ENCODE assay signal across 22 cellular contexts in the genomic region with DNA sequence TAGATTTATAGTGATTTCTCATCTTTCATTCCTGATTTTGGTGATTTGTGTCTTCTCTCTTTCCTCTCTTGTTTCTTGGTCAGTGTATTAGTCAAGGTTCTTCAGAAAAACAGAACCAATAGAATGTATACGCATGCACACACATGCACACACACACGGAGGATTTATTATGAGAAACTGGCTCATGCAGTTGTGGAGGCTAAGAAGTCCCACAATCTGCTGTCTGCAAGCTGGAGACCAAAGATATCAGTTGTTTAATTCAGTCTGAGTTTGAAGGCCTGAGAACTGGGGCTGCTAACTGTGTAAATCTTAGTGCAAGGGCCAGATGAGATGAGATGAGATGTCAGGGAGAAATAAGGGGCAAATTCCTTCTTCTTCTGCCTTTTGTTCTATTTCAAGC.
"Had no signal": no experiment of that assay in that cellular context is flagged by ENCODE, and none has a peak within 500 bp of the region (broad histone marks: within the 10 kb centered on the region; RNA-seq: fewer than 3 reads in every experiment).

No MANE protein-coding gene starts in this region.

- H3K9me3 ChIP-seq: SK-N-SH had no signal

- ATAC-seq: HepG2, Panc1 had no signal

- H3K27ac ChIP-seq: KMS-11, RWPE1 had no signal

- DNase-seq: IMR-90, MV-4-11, NCI-H1092 treated with DMSO at 0.1 percent for 48 hours, NCI-H1436, NCI-H187, NCI-H2029, NCI-H2081 treated with DMSO at 0.1 percent for 48 hours, NCI-H2171, NCI-H226, NCI-H446, NCI-H510A, NCI-H524 treated with DMSO at 0.1 percent for 48 hours, NCI-H69, NCI-H774, PC-3, SHP77, SK-N-SH, SW 1271 had no signal
